In the genomic region with DNA sequence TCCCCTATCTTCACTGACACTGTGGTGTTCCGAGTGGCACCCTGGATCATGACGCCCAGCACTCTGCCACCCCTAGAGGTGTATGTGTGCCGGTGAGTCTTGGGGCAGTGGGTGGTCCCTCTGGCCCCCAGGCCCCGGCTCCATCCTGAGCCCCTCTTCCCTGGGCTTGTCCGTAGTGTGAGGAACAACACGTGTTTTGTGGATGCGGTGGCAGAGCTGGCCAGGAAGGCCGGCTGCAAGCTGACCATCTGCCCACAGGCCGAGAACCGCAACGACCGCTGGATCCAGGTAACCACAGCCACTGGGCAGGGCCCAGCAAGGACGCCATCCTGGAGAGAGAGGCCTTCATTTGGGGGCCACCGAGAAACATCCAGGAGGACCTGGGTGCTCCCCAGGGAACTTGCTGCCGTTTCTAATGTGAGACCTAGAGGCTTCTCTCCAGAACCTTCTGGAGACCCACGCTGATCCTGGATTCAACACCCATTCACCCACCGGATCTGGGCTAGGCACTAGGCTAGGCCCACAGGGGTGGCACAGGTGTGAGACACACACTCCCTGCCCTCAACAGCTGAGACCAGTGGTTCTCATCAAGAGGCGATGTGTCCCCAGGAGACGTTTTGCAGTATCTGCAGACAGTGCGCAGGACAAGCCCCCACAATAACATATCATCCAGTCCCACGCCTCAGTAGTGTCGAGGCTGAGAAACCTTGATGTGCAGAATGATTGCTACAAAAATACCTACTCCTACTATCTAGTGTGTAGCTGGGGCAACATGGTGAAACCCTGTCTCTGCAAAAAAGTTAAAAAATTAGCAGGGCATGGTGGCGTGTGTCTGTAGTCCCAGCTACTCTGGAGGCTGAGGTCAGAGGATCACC, we compare ENCODE assay signal across 25 cellular contexts. TPM values are rescaled to one million over a fixed set of nuclear protein-coding genes. Genes with fewer than 3 reads are reported as not detected.
"Had no signal": no experiment of that assay in that cellular context is flagged by ENCODE, and none has a peak within 500 bp of the region (broad histone marks: within the 10 kb centered on the region; RNA-seq: fewer than 3 reads in every experiment).

No MANE protein-coding gene starts in this region.

- H3K27ac ChIP-seq: ascending aorta, body of pancreas, KMS-11, Peyer's patch had no signal

- H3K9me3 ChIP-seq: ascending aorta, body of pancreas, Peyer's patch had no signal

- H3K9ac ChIP-seq: KMS-11 had no signal

- H3K4me1 ChIP-seq: ascending aorta, body of pancreas had no signal

- H3K4me3 ChIP-seq: ascending aorta, body of pancreas, Peyer's patch had no signal

- DNase-seq: activated CD4-positive, alpha-beta T cell treated with anti-CD3 and anti-CD28 coated beads, Interleukin-2, amount 10 ng/mL, durations not matched to agents 24 days and 14 days; activated CD4-positive, alpha-beta T cell treated with anti-CD3 and anti-CD28 coated beads, Interleukin-2, amount 50 U/mL, for 48 hours; activated CD4-positive, CD25-positive, alpha-beta regulatory T cell treated with anti-CD3 and anti-CD28 coated beads, Interleukin-2, amount 50 U/mL, for 72 hours; activated effector memory CD4-positive, alpha-beta T cell treated with anti-CD3 and anti-CD28 coated beads, Interleukin-2, amount 50 U/mL, for 16 hours; activated naive CD4-positive, alpha-beta T cell treated with Interleukin-2 at 50 U/mL for 16 hours; activated naive CD8-positive, alpha-beta T cell treated with anti-CD3 and anti-CD28 coated beads, Interleukin-2, amount 50 U/mL, for 24 hours; activated T-cell treated with anti-CD3 and anti-CD28 coated beads, Interleukin-2, amount 50 U/mL, for 4 hours; amniotic stem cell; body of pancreas; NCI-H1092; NCI-H1417; NCI-H1694; NCI-H2029; NCI-H2107; NCI-H2171 treated with DMSO at 0.1 percent for 48 hours; NCI-H226; NCI-H526 treated with DMSO at 0.1 percent for 48 hours; SHP77 had no signal

- ATAC-seq: activated naive CD4-positive, alpha-beta T cell treated with anti-CD3 and anti-CD28 coated beads, Interleukin-2, amount 50 U/mL, for 72 hours; activated naive CD8-positive, alpha-beta T cell treated with anti-CD3 and anti-CD28 coated beads, Interleukin-2, amount 50 U/mL, for 24 hours; activated T-cell treated with anti-CD3 and anti-CD28 coated beads, Interleukin-2, amount 50 U/mL, for 4 hours; body of pancreas; WTC11 had no signal

- H3K36me3 ChIP-seq: ascending aorta, Peyer's patch had no signal

- H3K27me3 ChIP-seq: ascending aorta, body of pancreas, Peyer's patch had no signal

- H3K4me2 ChIP-seq: KMS-11 had no signal

RNA-seq across cellular contexts. Expression of gene PADI3, which starts 22.2 kb away (rescaled TPM):
- total RNA-seq: activated CD4-positive, alpha-beta T cell treated with anti-CD3 and anti-CD28 coated beads, Interleukin-2, amount 10 ng/mL, durations not matched to agents 24 days and 14 days; activated naive CD4-positive, alpha-beta T cell treated with anti-CD3 and anti-CD28 coated beads, Interleukin-2, amount 50 U/mL, for 72 hours; activated T-cell treated with anti-CD3 and anti-CD28 coated beads, Interleukin-2, amount 50 U/mL, for 4 hours; ascending aorta; body of pancreas; NCI-H460; Peyer's patch had no signal

RNA-seq across cellular contexts. Expression of gene PADI4, which starts 36.9 kb away (rescaled TPM):
- total RNA-seq: ascending aorta, body of pancreas, NCI-H460, Peyer's patch, SK-MEL-5 had no signal
